12 cellular contexts compared by ENCODE assay signal in genomic region chr15:56286213-56286612, GRCh38. TPM values are rescaled to one million over a fixed set of nuclear protein-coding genes. Genes with fewer than 3 reads are reported as not detected.
DNase-seq lines count a peak whose midpoint lies in the region; ATAC-seq, FAIRE-seq and TF ChIP-seq lines count a peak whose summit lies in the region.
"Had no signal": no experiment of that assay in that cellular context is flagged by ENCODE, and none has a peak within 500 bp of the region (broad histone marks: within the 10 kb centered on the region; RNA-seq: fewer than 3 reads in every experiment).

No MANE protein-coding gene starts in this region.

- dilution Hi-C loops in mammary epithelial cell (cut with HindIII; ENCODE audit: low sequenced_read_pairs): no loop called here

- H3K79me2 ChIP-seq in Loucy (ENCODE audit: insufficient read depth, low read length) (no peaks in the 10 kb centered on the region), mammary epithelial cell (ENCODE audit: insufficient read depth, low read length) (no peaks in the 10 kb centered on the region)

- no peaks in the 10 kb centered on the region for H3K36me3 Mint-ChIP-seq in activated CD8-positive, alpha-beta T cell treated with anti-CD3 and anti-CD28 coated beads for 36 hours (ENCODE audit: low read depth)
- no peaks in the 10 kb centered on the region for H3K36me3 Mint-ChIP-seq in activated CD8-positive, alpha-beta T cell treated with anti-CD3 and anti-CD28 coated beads, Interleukin-2, amount 10 ng/mL, durations not matched to agents 7 days and 5 days (ENCODE audit: low read depth)
- peaks cover 4% of the 10 kb centered on the region for H3K36me3 Mint-ChIP-seq in chondrocyte (ENCODE audit: low read depth)

- ATAC-seq in activated CD8-positive, alpha-beta T cell treated with anti-CD3 and anti-CD28 coated beads for 36 hours: no peak
- ATAC-seq in activated CD8-positive, alpha-beta T cell treated with anti-CD3 and anti-CD28 coated beads, Interleukin-2, amount 10 ng/mL, durations not matched to agents 7 days and 5 days: no peak
- ATAC-seq: sciatic nerve had no signal

- H3K36me3 ChIP-seq in Loucy (ENCODE audit: insufficient read depth, low read length) (no peaks in the 10 kb centered on the region), mammary epithelial cell (ENCODE audit: insufficient read depth, low read length) (no peaks in the 10 kb centered on the region), small intestine (ENCODE audit: control insufficient read depth in 2 of 2, insufficient read depth in 2 of 2, low read length in 2 of 2) (no peaks in the 10 kb centered on the region)

- H3K27me3 ChIP-seq in Loucy (ENCODE audit: insufficient read depth, low read length, poor library complexity, severe bottlenecking): no peaks in the 10 kb centered on the region
- H3K27me3 ChIP-seq in mammary epithelial cell (ENCODE audit: insufficient read depth, low read length): no peaks in the 10 kb centered on the region
- peaks cover 0 to under 1% of the 10 kb centered on the region in 2 donors for H3K27me3 ChIP-seq in small intestine (ENCODE audit: control insufficient read depth in 2 of 2, insufficient read depth in 2 of 2, low read length in 2 of 2)

- H3K9me3 ChIP-seq in Loucy (ENCODE audit: insufficient read depth, low read depth, low read length): no peaks in the 10 kb centered on the region
- H3K9me3 ChIP-seq in mammary epithelial cell (replicated peaks; ENCODE audit: insufficient read depth, low read length): no peaks in the 10 kb centered on the region
- H3K9me3 ChIP-seq in small intestine (ENCODE audit: control insufficient read depth, low read depth): no peaks in the 10 kb centered on the region

- WGBS in mammary epithelial cell (ENCODE audit: low coverage, missing lambda C conversion rate): 45% methylated on average over 3 of the region's 3 CpGs
- 80 to 82% (median 82%) methylated on average over 3 of the region's 3 CpGs for WGBS in small intestine, 3 donors

- intact Hi-C loops in activated CD8-positive, alpha-beta T cell treated with anti-CD3 and anti-CD28 coated beads for 36 hours (cut with micrococcal nuclease): no loop called here
- intact Hi-C loops in mammary epithelial cell (cut with micrococcal nuclease): no loop called here

- no peak for FAIRE-seq in small intestine (lab: Jason Lieb, UNC)

- CTCF ChIA-PET in activated CD8-positive, alpha-beta T cell treated with anti-CD3 and anti-CD28 coated beads for 36 hours (lab: Charles Lee): interaction anchor here (0.7 kb wide), 1 partner anchor 9 kb away, joined by 3 read pairs; no protein-coding TSS in a partner anchor
- CTCF ChIA-PET in activated CD8-positive, alpha-beta T cell treated with anti-CD3 and anti-CD28 coated beads, Interleukin-2, amount 10 ng/mL, durations not matched to agents 7 days and 5 days (lab: Charles Lee): interaction anchor here (0.9 kb wide), 1 partner anchor 23 kb away, joined by 3 read pairs; no protein-coding TSS in a partner anchor
- CTCF ChIA-PET in mammary epithelial cell (lab: Charles Lee; ENCODE audit: low non-redundant PET): no interaction called here

- H3K4me1 ChIP-seq in Loucy (ENCODE audit: insufficient read depth, low read length, poor library complexity, severe bottlenecking) (no peaks in the 10 kb centered on the region), mammary epithelial cell (ENCODE audit: insufficient read depth, low read length) (no peaks in the 10 kb centered on the region), small intestine (ENCODE audit: control insufficient read depth in 2 of 2, insufficient read depth in 1 of 2, low read depth in 1 of 2, low read length in 1 of 2) (no peaks in the 10 kb centered on the region)

- H3K4me3 Mint-ChIP-seq in activated CD8-positive, alpha-beta T cell treated with anti-CD3 and anti-CD28 coated beads for 36 hours: no peak overlapping the region
- no peak overlapping the region for H3K4me3 Mint-ChIP-seq in activated CD8-positive, alpha-beta T cell treated with anti-CD3 and anti-CD28 coated beads, Interleukin-2, amount 10 ng/mL, durations not matched to agents 7 days and 5 days
- no peak overlapping the region for H3K4me3 Mint-ChIP-seq in chondrocyte (ENCODE audit: unreplicated experiment)

- POLR2A ChIA-PET in activated CD8-positive, alpha-beta T cell treated with anti-CD3 and anti-CD28 coated beads for 36 hours (lab: Charles Lee): no interaction called here
- POLR2A ChIA-PET in activated CD8-positive, alpha-beta T cell treated with anti-CD3 and anti-CD28 coated beads, Interleukin-2, amount 10 ng/mL, durations not matched to agents 7 days and 5 days (lab: Charles Lee): no interaction called here

- H2AFZ ChIP-seq in Loucy (ENCODE audit: low read length): no peak overlapping the region
- no peak overlapping the region for H2AFZ ChIP-seq in mammary epithelial cell (ENCODE audit: low read depth, low read length)

- no peak for TF ChIP-seq CTCF in activated CD8-positive, alpha-beta T cell treated with anti-CD3 and anti-CD28 coated beads for 36 hours (IDR thresholded peaks at IDR 0.05)
- peak; percentile 56 for TF ChIP-seq CTCF in Loucy (conservative IDR thresholded peaks at IDR 0.05; ENCODE audit: low read length)
- TF ChIP-seq CTCF in mammary epithelial cell (conservative IDR thresholded peaks at IDR 0.05 in 1 of 2, IDR thresholded peaks at IDR 0.05 in 1 of 2; ENCODE audit: extremely low read depth in 1 of 2, insufficient read depth in 1 of 2, low read depth in 1 of 2, low read length in 2 of 2): peak; percentile 41 to 48
- TF ChIP-seq CTCF in chondrocyte (IDR thresholded peaks at IDR 0.05): no peak

- no peak overlapping the region for H3K9ac ChIP-seq in Loucy (ENCODE audit: low read depth, low read length, poor library complexity, severe bottlenecking)
- H3K9ac ChIP-seq in mammary epithelial cell (ENCODE audit: insufficient read depth, low read length): no peak overlapping the region

- no peak overlapping the region for H3K27ac Mint-ChIP-seq in activated CD8-positive, alpha-beta T cell treated with anti-CD3 and anti-CD28 coated beads for 36 hours
- no peak overlapping the region for H3K27ac Mint-ChIP-seq in activated CD8-positive, alpha-beta T cell treated with anti-CD3 and anti-CD28 coated beads, Interleukin-2, amount 10 ng/mL, durations not matched to agents 7 days and 5 days
- no peak overlapping the region for H3K27ac Mint-ChIP-seq in chondrocyte (ENCODE audit: unreplicated experiment)

- H3K4me1 Mint-ChIP-seq in activated CD8-positive, alpha-beta T cell treated with anti-CD3 and anti-CD28 coated beads for 36 hours (ENCODE audit: low read depth): no peaks in the 10 kb centered on the region
- H3K4me1 Mint-ChIP-seq in activated CD8-positive, alpha-beta T cell treated with anti-CD3 and anti-CD28 coated beads, Interleukin-2, amount 10 ng/mL, durations not matched to agents 7 days and 5 days (ENCODE audit: low read depth): no peaks in the 10 kb centered on the region
- H3K4me1 Mint-ChIP-seq in chondrocyte (ENCODE audit: low read depth): no peaks in the 10 kb centered on the region

- no peaks in the 10 kb centered on the region for H3K9me2 ChIP-seq in Loucy (replicated peaks; ENCODE audit: low read depth, low read length)

- no peaks in the 10 kb centered on the region for H4K20me1 ChIP-seq in Loucy (ENCODE audit: insufficient read depth, low read length, poor library complexity, severe bottlenecking)
- H4K20me1 ChIP-seq in mammary epithelial cell (ENCODE audit: insufficient read depth, low read length): no peaks in the 10 kb centered on the region

- H3K27me3 Mint-ChIP-seq in activated CD8-positive, alpha-beta T cell treated with anti-CD3 and anti-CD28 coated beads for 36 hours: no peaks in the 10 kb centered on the region
- no peaks in the 10 kb centered on the region for H3K27me3 Mint-ChIP-seq in activated CD8-positive, alpha-beta T cell treated with anti-CD3 and anti-CD28 coated beads, Interleukin-2, amount 10 ng/mL, durations not matched to agents 7 days and 5 days (ENCODE audit: low read depth)
- H3K27me3 Mint-ChIP-seq in chondrocyte (ENCODE audit: low read depth): peaks cover 24% of the 10 kb centered on the region

- H3K4me2 ChIP-seq in Loucy (ENCODE audit: low read depth, low read length, poor library complexity, severe bottlenecking) (no peak overlapping the region), mammary epithelial cell (ENCODE audit: insufficient read depth, low read depth, low read length) (no peak overlapping the region)

- BruUV-seq in mammary epithelial cell (replicated peaks; lab: Mats Ljungman, UMichigan): no TSS peak

- in situ Hi-C loops in mammary epithelial cell (cut with MboI; ENCODE audit: low sequenced_read_pairs in 2 of 2): no loop called here

- H3K27ac ChIP-seq in mammary epithelial cell (ENCODE audit: insufficient read depth, low read depth, low read length) (no peak overlapping the region), small intestine (ENCODE audit: low read depth in 1 of 2, low read length in 1 of 2) (no peak overlapping the region)

- H3K9me3 Mint-ChIP-seq in activated CD8-positive, alpha-beta T cell treated with anti-CD3 and anti-CD28 coated beads for 36 hours: peaks cover 13% of the 10 kb centered on the region
- peaks cover 6% of the 10 kb centered on the region for H3K9me3 Mint-ChIP-seq in activated CD8-positive, alpha-beta T cell treated with anti-CD3 and anti-CD28 coated beads, Interleukin-2, amount 10 ng/mL, durations not matched to agents 7 days and 5 days (ENCODE audit: insufficient read depth)
- peaks cover 11% of the 10 kb centered on the region for H3K9me3 Mint-ChIP-seq in chondrocyte (ENCODE audit: low read depth)

- no peaks in the 10 kb centered on the region for H3F3A ChIP-seq in Loucy (ENCODE audit: low read depth)

- H3K4me3 ChIP-seq in Loucy (ENCODE audit: low read length, poor library complexity, severe bottlenecking) (no peak overlapping the region), mammary epithelial cell (replicated peaks in 1 of 3; ENCODE audit: insufficient read depth in 1 of 3, low read depth in 2 of 3, low read length in 3 of 3) (no peak overlapping the region), small intestine (ENCODE audit: low read depth in 1 of 2, low read length in 2 of 2) (no peak overlapping the region)

- DNase-seq in activated CD8-positive, alpha-beta T cell treated with anti-CD3 and anti-CD28 coated beads for 36 hours: peak; percentile 5
- no peak for DNase-seq in activated CD8-positive, alpha-beta T cell treated with anti-CD3 and anti-CD28 coated beads, Interleukin-2, amount 10 ng/mL, durations not matched to agents 7 days and 5 days
- DNase-seq in mammary epithelial cell (no peak), small intestine (peak; percentile 3), chondrocyte (ENCODE audit: low spot score) (no peak), midbrain (lab: John Stamatoyannopoulos, UW) (no peak), NCI-H1092 (lab: John Stamatoyannopoulos, UW) (no peak)
- DNase-seq: activated CD4-positive, alpha-beta T cell treated with anti-CD3 and anti-CD28 coated beads for 1 hour; GOT3; NCI-H510A treated with DMSO at 0.1 percent for 48 hours had no signal

RNA-seq across cellular contexts. Expression of gene RFX7, which starts 42.5 kb away (rescaled TPM):
- 10 to 100 TPM; 29.4 to 30.5 TPM for total RNA-seq in activated CD8-positive, alpha-beta T cell treated with anti-CD3 and anti-CD28 coated beads for 36 hours
- 10 to 100 TPM; 32.9 to 35.1 TPM for total RNA-seq in activated CD8-positive, alpha-beta T cell treated with anti-CD3 and anti-CD28 coated beads, Interleukin-2, amount 10 ng/mL, durations not matched to agents 7 days and 5 days
- 10 to 100 TPM; 14.7 to 32.4 TPM for total RNA-seq in mammary epithelial cell
- polyA plus RNA-seq in mammary epithelial cell: 8.3 TPM
- polyA minus RNA-seq in mammary epithelial cell: 34.0 TPM
- 1 to 10 TPM; 1.4 to 3.8 (median 2.2) TPM for polyA plus RNA-seq in small intestine
- total RNA-seq in chondrocyte: 17.6 to 20.5 TPM (median 17.8 TPM) in 3 replicates

Comparison
In these comparisons a context has a peak if more than half of its experiments do, and no peak if none do; other contexts are left out.
1. DNase-seq: peak in activated CD8-positive, alpha-beta T cell treated with anti-CD3 and anti-CD28 coated beads for 36 hours (single experiment) and small intestine (single experiment); none in activated CD8-positive, alpha-beta T cell treated with anti-CD3 and anti-CD28 coated beads, Interleukin-2, amount 10 ng/mL, durations not matched to agents 7 days and 5 days (single experiment), mammary epithelial cell (single experiment), chondrocyte (single experiment), midbrain (single experiment) and NCI-H1092 (single experiment).
2. CTCF ChIP-seq: peak in Loucy (single experiment) and mammary epithelial cell (2 of 2); none in activated CD8-positive, alpha-beta T cell treated with anti-CD3 and anti-CD28 coated beads for 36 hours (single experiment) and chondrocyte (single experiment).